In the genomic region with DNA sequence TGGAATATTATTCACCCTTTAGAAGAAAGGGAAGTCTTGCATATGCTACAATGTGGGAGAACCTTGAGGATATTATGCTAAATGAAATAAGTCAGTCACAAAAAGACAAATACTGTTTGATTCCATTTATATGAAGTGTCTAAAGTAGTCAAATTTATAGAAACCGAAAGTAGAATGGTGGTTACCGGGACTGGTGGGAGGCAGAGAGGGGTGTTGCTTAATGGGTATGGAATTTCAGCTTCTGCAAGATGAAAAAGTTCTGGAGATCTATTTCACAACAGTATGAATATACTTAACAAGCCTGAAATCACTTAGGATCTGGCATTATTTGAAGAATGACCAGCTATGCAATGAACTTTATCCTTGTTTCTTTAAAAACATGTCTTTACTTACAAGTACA, we compare ENCODE assay signal across 16 cellular contexts. TPM values are rescaled to one million over a fixed set of nuclear protein-coding genes. Genes with fewer than 3 reads are reported as not detected.
DNase-seq lines count a peak whose midpoint lies in the region; ATAC-seq and TF ChIP-seq lines count a peak whose summit lies in the region.
"Had no signal": no experiment of that assay in that cellular context is flagged by ENCODE, and none has a peak within 500 bp of the region (broad histone marks: within the 10 kb centered on the region; RNA-seq: fewer than 3 reads in every experiment).

No MANE protein-coding gene starts in this region.

- TF ChIP-seq POLR2A in Peyer's patch (IDR thresholded peaks at IDR 0.05), result no peak

- no peaks in the 10 kb centered on the region for H3K4me1 ChIP-seq in Peyer's patch

- no peaks in the 10 kb centered on the region for H3K9me3 ChIP-seq in Peyer's patch

- H3K27me3 ChIP-seq in Peyer's patch, result no peaks in the 10 kb centered on the region

- DNase-seq in Daoy (ENCODE audit: low read depth), result peak; percentile 16
- DNase-seq in SW480 (ENCODE audit: low spot score), result peak; percentile 3
- DNase-seq in foreskin fibroblast, result peak; percentile 61 to 86
- peak; percentile 55 for DNase-seq in skeletal muscle cell (ENCODE audit: low read depth)
- no peak for DNase-seq in Peyer's patch
- no peak for DNase-seq in activated CD4-positive, alpha-beta T cell treated with anti-CD3 and anti-CD28 coated beads, Interleukin-2, amount 50 U/mL, for 48 hours
- DNase-seq: activated CD8-positive, alpha-beta T cell treated with anti-CD3 and anti-CD28 coated beads for 36 hours; activated naive CD4-positive, alpha-beta T cell treated with anti-CD3 and anti-CD28 coated beads for 36 hours; CD4-positive, CD25-positive, alpha-beta regulatory T cell; hippocampal formation; KG1; NCI-H2171; PC-9 had no signal

- ATAC-seq in HG02970 (IDR thresholded peaks at IDR 0.05; ENCODE audit: low FRiP score, unreplicated experiment) (no peak), HG03342 (IDR thresholded peaks at IDR 0.05; ENCODE audit: unreplicated experiment) (no peak)
- ATAC-seq: activated CD8-positive, alpha-beta T cell treated with anti-CD3 and anti-CD28 coated beads for 36 hours had no signal

- peak overlapping the region; percentile 28 to 51 for H3K4me3 ChIP-seq in foreskin fibroblast (ENCODE audit: low read depth in 1 of 2, low read length in 2 of 2)
- H3K4me3 ChIP-seq in skeletal muscle cell (ENCODE audit: low read depth, low read length), result peak overlapping the region; percentile 32
- H3K4me3 ChIP-seq in Peyer's patch, result no peak overlapping the region
- H3K4me3 ChIP-seq: PC-9 had no signal

- no peak for TF ChIP-seq CTCF in foreskin fibroblast (IDR thresholded peaks at IDR 0.05; ENCODE audit: low read depth, low read length)
- TF ChIP-seq CTCF in Peyer's patch (IDR thresholded peaks at IDR 0.05), result no peak

- no peaks in the 10 kb centered on the region for H3K36me3 ChIP-seq in Peyer's patch

- H3K27ac ChIP-seq in Peyer's patch, result no peak overlapping the region
- H3K27ac ChIP-seq: PC-9 had no signal

RNA-seq across cellular contexts. Expression of a gene that starts 14.6 kb away (rescaled TPM):
- total RNA-seq in Daoy (2014; rRNA removed; shearing (Covaris generic)), result not detected in 2 replicates
- 100 to 1,000 TPM in 1 of 4 donors, 10 to 100 TPM in 3; 31.4 to 108 (median 54.0) TPM for total RNA-seq in Peyer's patch
- total RNA-seq: activated CD8-positive, alpha-beta T cell treated with anti-CD3 and anti-CD28 coated beads for 36 hours; activated naive CD4-positive, alpha-beta T cell treated with anti-CD3 and anti-CD28 coated beads for 36 hours; T-helper 2 cell treated with Interferon-gamma antibody and Interleukin-4, amounts not matched to agents 100 ng/mL and 5 ng/mL, for 36 hours had no signal

Comparison
In these comparisons a context has a peak if more than half of its experiments do, and no peak if none do; other contexts are left out.
1. DNase-seq: peak in Daoy (single experiment), SW480 (single experiment), foreskin fibroblast (2 of 2) and skeletal muscle cell (single experiment); none in Peyer's patch (0 of 3) and activated CD4-positive, alpha-beta T cell treated with anti-CD3 and anti-CD28 coated beads, Interleukin-2, amount 50 U/mL, for 48 hours (0 of 2).
2. H3K4me3 ChIP-seq: peak in foreskin fibroblast (2 of 2) and skeletal muscle cell (single experiment); none in Peyer's patch (0 of 4).
3. RNA of a gene that starts 14.6 kb away (total RNA-seq): 31.4 to 108 TPM in Peyer's patch; not detected in Daoy; every median in the first group is over 10 times any median in the second.